Comparison of ENCODE assay signal across 11 cellular contexts in genomic region chr14:77613207-77613606, GRCh38. TPM values are rescaled to one million over a fixed set of nuclear protein-coding genes. Genes with fewer than 3 reads are reported as not detected.
DNase-seq lines count a peak whose midpoint lies in the region; ATAC-seq, FAIRE-seq and TF ChIP-seq lines count a peak whose summit lies in the region.
"Had no signal": no experiment of that assay in that cellular context is flagged by ENCODE, and none has a peak within 500 bp of the region (broad histone marks: within the 10 kb centered on the region; RNA-seq: fewer than 3 reads in every experiment).

No MANE protein-coding gene starts in this region.

- H3K4me3 ChIP-seq in ACC112 (ENCODE audit: low read depth, low read length) (peak overlapping the region; percentile 16; the same call in 1 of the 2 replicates), HEK293 (ENCODE audit: low read depth, low read length) (no peak overlapping the region), Panc1 (ENCODE audit: low read depth in 2 of 2, low read length in 2 of 2) (no peak overlapping the region), keratinocyte (ENCODE audit: control insufficient read depth in 2 of 3, extremely low read depth in 1 of 3, insufficient read depth in 2 of 3, low read depth in 1 of 3, low read length in 3 of 3) (no peak overlapping the region), suprapubic skin (no peak overlapping the region)
- H3K4me3 ChIP-seq: transverse colon had no signal

- CTCF ChIA-PET in HEK293 (lab: Yijun Ruan, JAX), result interaction anchor here (0.9 to 1.1 kb wide), 2 partner anchors 8 to 154 kb away, joined by 3 to 4 read pairs; no protein-coding TSS in a partner anchor
- CTCF ChIA-PET in Panc1 (lab: Charles Lee), result no interaction called here

- dilution Hi-C loops in keratinocyte (cut with MboI; ENCODE audit: extremely low pct_ligation_motif_present, low sequenced_read_pairs), result no loop called here

- ATAC-seq in Panc1, result no peak
- ATAC-seq in activated naive CD4-positive, alpha-beta T cell treated with anti-CD3 and anti-CD28 coated beads, Interleukin-2, amount 50 U/mL, for 72 hours, result no peak

- TF ChIP-seq EP300 in suprapubic skin (IDR thresholded peaks at IDR 0.05), result no peak

- no peaks in the 10 kb centered on the region for H3K9me3 Mint-ChIP-seq in activated naive CD4-positive, alpha-beta T cell treated with anti-CD3 and anti-CD28 coated beads, Interleukin-2, amount 50 U/mL, for 72 hours

- H3K9me3 ChIP-seq in HEK293 (ENCODE audit: control insufficient read depth, insufficient read depth, low read depth, low read length) (no peaks in the 10 kb centered on the region), Panc1 (ENCODE audit: control insufficient read depth, insufficient read depth, low read depth, low read length) (no peaks in the 10 kb centered on the region), keratinocyte (ENCODE audit: control insufficient read depth, low read depth, low read length) (no peaks in the 10 kb centered on the region), suprapubic skin (no peaks in the 10 kb centered on the region)
- H3K9me3 ChIP-seq: transverse colon had no signal

- peaks cover 29% of the 10 kb centered on the region for H3K4me1 ChIP-seq in ACC112 (ENCODE audit: control insufficient read depth, insufficient read depth, low read length, unreplicated experiment)
- H3K4me1 ChIP-seq in HEK293 (ENCODE audit: control insufficient read depth, insufficient read depth, low read length), result peaks cover 11% of the 10 kb centered on the region
- peaks cover 15% of the 10 kb centered on the region for H3K4me1 ChIP-seq in Panc1 (ENCODE audit: control insufficient read depth, insufficient read depth, low read length)
- peaks cover 21% of the 10 kb centered on the region for H3K4me1 ChIP-seq in keratinocyte (ENCODE audit: control insufficient read depth, extremely low read depth, insufficient read depth, low read length)
- peaks cover 40% of the 10 kb centered on the region for H3K4me1 ChIP-seq in suprapubic skin

- TF ChIP-seq CTCF in HEK293 (tag by site-specific recombination; IDR thresholded peaks at IDR 0.05) (no peak), Panc1 (IDR thresholded peaks at IDR 0.05) (no peak), keratinocyte (optimal IDR thresholded peaks at IDR 0.05 in 1 of 3, IDR thresholded peaks at IDR 0.05 in 1 of 3, conservative IDR thresholded peaks at IDR 0.05 in 1 of 3; ENCODE audit: extremely low read depth in 1 of 3, insufficient read depth in 2 of 3, low read length in 3 of 3) (no peak), suprapubic skin (IDR thresholded peaks at IDR 0.05) (no peak)

- H4K20me1 ChIP-seq in keratinocyte (ENCODE audit: control insufficient read depth, extremely low read depth, insufficient read depth, low read length), result peaks cover 2% of the 10 kb centered on the region

- H3K4me2 ChIP-seq in keratinocyte (ENCODE audit: control insufficient read depth, extremely low read depth, insufficient read depth, low read depth, low read length), result peak overlapping the region; percentile 45

- DNase-seq in Panc1 (ENCODE audit: low read depth, low spot score), result no peak
- DNase-seq in keratinocyte (ENCODE audit: low read depth, low spot score), result no peak
- DNase-seq in GM19238 (ENCODE audit: insufficient read length, low spot score), result no peak
- no peak for DNase-seq in NAMALWA (ENCODE audit: low spot score)
- DNase-seq in suprapubic skin (ENCODE audit: low spot score in 2 of 2), result no peak
- DNase-seq in activated naive CD4-positive, alpha-beta T cell treated with anti-CD3 and anti-CD28 coated beads, Interleukin-2, amount 50 U/mL, for 72 hours (ENCODE audit: low spot score in 2 of 2), result no peak
- DNase-seq: anterior cingulate cortex, NCI-H774, transverse colon had no signal

- H3K36me3 ChIP-seq in ACC112 (ENCODE audit: insufficient read depth, low read length) (0 out of 2 replicates have a peak, but pooled peaks cover 2% of the 10 kb centered on the region), HEK293 (ENCODE audit: control insufficient read depth in 2 of 2, insufficient read depth in 1 of 2, low read length in 2 of 2) (no peaks in the 10 kb centered on the region), Panc1 (ENCODE audit: control insufficient read depth, insufficient read depth, low read length) (peaks cover 8% of the 10 kb centered on the region; the same call in 1 of the 2 replicates), keratinocyte (ENCODE audit: control insufficient read depth in 2 of 2, extremely low read depth in 1 of 2, insufficient read depth in 2 of 2, low read length in 2 of 2) (peaks cover 0 to 4% of the 10 kb centered on the region in 2 experiments), suprapubic skin (no peaks in the 10 kb centered on the region)
- H3K36me3 ChIP-seq: transverse colon had no signal

- TF ChIP-seq POLR2A in suprapubic skin (IDR thresholded peaks at IDR 0.05), result no peak

- no peak overlapping the region for H3K27ac Mint-ChIP-seq in activated naive CD4-positive, alpha-beta T cell treated with anti-CD3 and anti-CD28 coated beads, Interleukin-2, amount 50 U/mL, for 72 hours

- POLR2A ChIA-PET in HEK293 (lab: Yijun Ruan, JAX) (no interaction called here), Panc1 (lab: Charles Lee) (no interaction called here)

- H3K9ac ChIP-seq in keratinocyte (ENCODE audit: control insufficient read depth, extremely low read depth, insufficient read depth, low read length), result no peak overlapping the region

- no TSS peak for BruUV-seq in Panc1 (replicated peaks; lab: Mats Ljungman, UMichigan)

- 20% methylated on average over 1 of the region's 1 CpG for WGBS in suprapubic skin

- H3K27me3 ChIP-seq in ACC112 (ENCODE audit: insufficient read depth, low read length), result no peaks in the 10 kb centered on the region
- H3K27me3 ChIP-seq in Panc1 (ENCODE audit: control insufficient read depth, insufficient read depth, low read length), result no peaks in the 10 kb centered on the region
- H3K27me3 ChIP-seq in keratinocyte (ENCODE audit: control insufficient read depth, extremely low read depth, insufficient read depth, low read length), result no peaks in the 10 kb centered on the region
- no peaks in the 10 kb centered on the region for H3K27me3 ChIP-seq in suprapubic skin
- H3K27me3 ChIP-seq: transverse colon had no signal

- H2AFZ ChIP-seq in ACC112 (ENCODE audit: low read length, unreplicated experiment) (no peak overlapping the region), keratinocyte (ENCODE audit: control insufficient read depth, low read length) (no peak overlapping the region)

- H3K79me2 ChIP-seq in ACC112 (ENCODE audit: control insufficient read depth, insufficient read depth, low read length, unreplicated experiment) (peaks cover 72% of the 10 kb centered on the region), keratinocyte (ENCODE audit: control insufficient read depth, insufficient read depth, low read length) (peaks cover 71% of the 10 kb centered on the region)

- H3K27ac ChIP-seq in ACC112 (ENCODE audit: low read depth, low read length) (no peak overlapping the region; the same call in 1 of the 2 replicates), HEK293 (ENCODE audit: extremely low read depth, low read depth, low read length) (no peak overlapping the region), Panc1 (ENCODE audit: low read length) (peak overlapping the region; percentile 39; the same call in 1 of the 2 replicates), keratinocyte (ENCODE audit: control insufficient read depth, insufficient read depth, low read length) (peak overlapping the region; percentile 16), suprapubic skin (no peak overlapping the region)

- intact Hi-C loops in Panc1 (cut with micrococcal nuclease; ENCODE audit: unreplicated experiment), result no loop called here

- H3K9me1 ChIP-seq in keratinocyte (ENCODE audit: control insufficient read depth, extremely low read depth, insufficient read depth, low read length), result no peaks in the 10 kb centered on the region

- in situ Hi-C loops in Panc1 (cut with HindIII; ENCODE audit: low pct_unique_long_range_greater_than_20kb, low sequenced_read_pairs), result no loop called here

- peaks cover 11 to 20% of the 10 kb centered on the region in 2 donors for H3K36me3 Mint-ChIP-seq in activated naive CD4-positive, alpha-beta T cell treated with anti-CD3 and anti-CD28 coated beads, Interleukin-2, amount 50 U/mL, for 72 hours

- FAIRE-seq in keratinocyte (lab: Jason Lieb, UNC), result peak; percentile 46

TF ChIP-seq in HEK293, 187 proteins besides CTCF, POLR2A, EP300 and RAD21 (continues in another document):
- TF ChIP-seq, protein P1, sequence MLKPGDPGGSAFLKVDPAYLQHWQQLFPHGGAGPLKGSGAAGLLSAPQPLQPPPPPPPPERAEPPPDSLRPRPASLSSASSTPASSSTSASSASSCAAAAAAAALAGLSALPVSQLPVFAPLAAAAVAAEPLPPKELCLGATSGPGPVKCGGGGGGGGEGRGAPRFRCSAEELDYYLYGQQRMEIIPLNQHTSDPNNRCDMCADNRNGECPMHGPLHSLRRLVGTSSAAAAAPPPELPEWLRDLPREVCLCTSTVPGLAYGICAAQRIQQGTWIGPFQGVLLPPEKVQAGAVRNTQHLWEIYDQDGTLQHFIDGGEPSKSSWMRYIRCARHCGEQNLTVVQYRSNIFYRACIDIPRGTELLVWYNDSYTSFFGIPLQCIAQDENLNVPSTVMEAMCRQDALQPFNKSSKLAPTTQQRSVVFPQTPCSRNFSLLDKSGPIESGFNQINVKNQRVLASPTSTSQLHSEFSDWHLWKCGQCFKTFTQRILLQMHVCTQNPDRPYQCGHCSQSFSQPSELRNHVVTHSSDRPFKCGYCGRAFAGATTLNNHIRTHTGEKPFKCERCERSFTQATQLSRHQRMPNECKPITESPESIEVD (tag by site-specific recombination; IDR thresholded peaks at IDR 0.05), result 0 out of 2 replicates have a peak, but pooled peaks have one; percentile 6

RNA-seq across cellular contexts. Expression of gene SPTLC2, which starts 3.2 kb away (rescaled TPM):
- total RNA-seq in Panc1 (2021; ENCODE audit: unreplicated experiment) (21.0 TPM), suprapubic skin (10 to 100 TPM; 18.9 to 24.6 (median 22.8) TPM)
- 15.2 TPM for polyA plus RNA-seq in Panc1 (2012; ENCODE audit: insufficient read length)
- 32.4 to 46.8 TPM (median 34.8 TPM) in 3 replicates for polyA plus RNA-seq in keratinocyte
- 34.8 TPM for polyA plus RNA-seq in keratinocyte (2011; ENCODE audit: low read depth)
- polyA plus RNA-seq in keratinocyte (2011; cell fraction: cytosol; rRNA removed), result 12.6 and 17.5 TPM in 2 replicates
- polyA plus RNA-seq in keratinocyte (2011; cell fraction: nucleus; rRNA removed), result 48.0 and 56.0 TPM in 2 replicates
- 20.2 and 29.9 TPM in 2 replicates for polyA plus RNA-seq in keratinocyte (2012; ENCODE audit: low replicate concordance)
- 40.7 to 84.1 TPM (median 56.1 TPM) in 3 replicates for polyA minus RNA-seq in keratinocyte
- polyA minus RNA-seq in keratinocyte (2011; cell fraction: cytosol; rRNA and poly(A)+ RNA removed), result 19.4 TPM
- 62.6 and 104 TPM in 2 replicates for polyA minus RNA-seq in keratinocyte (2011; cell fraction: nucleus; rRNA and poly(A)+ RNA removed)
- total RNA-seq in activated naive CD4-positive, alpha-beta T cell treated with anti-CD3 and anti-CD28 coated beads, Interleukin-2, amount 50 U/mL, for 72 hours, result 10 to 100 TPM; 18.8 to 25.8 TPM

Comparison
In these comparisons a context has a peak if more than half of its experiments do, and no peak if none do; other contexts are left out.
1. H3K27ac ChIP-seq: peak in Panc1 (single experiment) and keratinocyte (single experiment); none in ACC112 (single experiment), HEK293 (single experiment) and suprapubic skin (single experiment).